ENCODE assay signal across 15 cellular contexts in the genomic region with DNA sequence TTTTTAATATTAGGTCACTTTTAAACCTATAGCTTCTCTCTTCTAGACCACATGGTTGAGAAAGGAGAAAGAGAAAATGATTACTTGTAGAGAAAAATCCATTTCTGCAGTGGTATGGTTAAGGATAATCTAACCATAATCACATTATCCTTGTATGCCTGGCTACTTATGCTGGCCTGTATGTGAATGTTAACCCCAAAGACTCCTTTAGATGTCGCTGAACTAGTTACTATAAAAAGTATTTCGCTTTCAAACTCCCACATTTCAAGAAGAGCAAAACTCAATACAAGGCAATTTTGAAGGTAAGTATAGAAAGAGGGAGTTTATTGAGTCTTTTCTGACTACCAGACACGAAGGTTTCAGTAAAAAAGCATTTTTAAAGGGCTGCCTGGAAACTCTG. TPM values are rescaled to one million over a fixed set of nuclear protein-coding genes. Genes with fewer than 3 reads are reported as not detected.
DNase-seq lines count a peak whose midpoint lies in the region; ATAC-seq, FAIRE-seq and TF ChIP-seq lines count a peak whose summit lies in the region.
"Had no signal": no experiment of that assay in that cellular context is flagged by ENCODE, and none has a peak within 500 bp of the region (broad histone marks: within the 10 kb centered on the region; RNA-seq: fewer than 3 reads in every experiment).

No MANE protein-coding gene starts in this region.

- DNase-seq in CD4-positive, alpha-beta memory T cell, result no peak
- DNase-seq in HFFc6 (no peak), cerebellar cortex (ENCODE audit: low spot score) (peak; percentile 51), urothelium cell line (ENCODE audit: low spot score) (no peak), NCI-H1930 (lab: John Stamatoyannopoulos, UW) (no peak), NCI-H1436 treated with DMSO at 0.1 percent for 48 hours (lab: John Stamatoyannopoulos, UW) (no peak)
- DNase-seq in natural killer cell treated with Interleukin-12 subunit alpha and Interleukin-12 subunit beta and Interleukin-15 and Interleukin-18, amount 100 ng/mL, for 72 hours (ENCODE audit: low spot score), result no peak
- no peak for DNase-seq in activated CD4-positive, CD25-positive, alpha-beta regulatory T cell (lab: John Stamatoyannopoulos, UW)
- DNase-seq: activated CD4-positive, alpha-beta T cell treated with anti-CD3 and anti-CD28 coated beads, Interleukin-2, amount 50 U/mL, for 48 hours; DMS 273 treated with DMSO at 0.1 percent for 48 hours; NCI-H2171 had no signal

- intact Hi-C loops in CD4-positive, alpha-beta memory T cell (cut with micrococcal nuclease), result no loop called here

- H3K9me3 ChIP-seq in CD4-positive, alpha-beta memory T cell (ENCODE audit: control insufficient read depth in 1 of 2, low read length in 2 of 2), result no peaks in the 10 kb centered on the region
- H3K9me3 ChIP-seq: ascending aorta had no signal

- H3K27me3 ChIP-seq in CD4-positive, alpha-beta memory T cell (ENCODE audit: insufficient read depth, low read length), result no peaks in the 10 kb centered on the region
- H3K27me3 ChIP-seq: ascending aorta had no signal

- peaks cover 48 to 81% (median 69%) of the 10 kb centered on the region in 4 donors for H3K4me1 Mint-ChIP-seq in CD4-positive, alpha-beta memory T cell
- H3K4me1 Mint-ChIP-seq in HFFc6 (ENCODE audit: low read depth), result peaks cover 68% of the 10 kb centered on the region
- H3K4me1 Mint-ChIP-seq in natural killer cell treated with Interleukin-12 subunit alpha and Interleukin-12 subunit beta and Interleukin-15 and Interleukin-18, amount 100 ng/mL, for 72 hours (ENCODE audit: low read depth in 2 of 2), result peaks cover 28 to 34% of the 10 kb centered on the region in 2 donors

- peaks cover 60% of the 10 kb centered on the region for H3K4me1 ChIP-seq in CD4-positive, alpha-beta memory T cell (ENCODE audit: insufficient read depth, low read length)

- H3K4me3 Mint-ChIP-seq in CD4-positive, alpha-beta memory T cell, result peak overlapping the region in 7 of 8 donors; percentile 50 to 97 (median 94)
- peak overlapping the region; percentile 98; the same call in 1 of the 2 replicates for H3K4me3 Mint-ChIP-seq in HFFc6
- peak overlapping the region; percentile 94 for H3K4me3 Mint-ChIP-seq in natural killer cell treated with Interleukin-12 subunit alpha and Interleukin-12 subunit beta and Interleukin-15 and Interleukin-18, amount 100 ng/mL, for 72 hours

- no peaks in the 10 kb centered on the region for H3K9me3 Mint-ChIP-seq in CD4-positive, alpha-beta memory T cell
- no peaks in the 10 kb centered on the region for H3K9me3 Mint-ChIP-seq in HFFc6
- no peaks in the 10 kb centered on the region for H3K9me3 Mint-ChIP-seq in natural killer cell treated with Interleukin-12 subunit alpha and Interleukin-12 subunit beta and Interleukin-15 and Interleukin-18, amount 100 ng/mL, for 72 hours

- CTCF ChIA-PET in CD4-positive, alpha-beta memory T cell (lab: Charles Lee; ENCODE audit: partially characterized antibody), result interaction anchor here (1.4 to 7.6 kb wide), 6 partner anchors 11 to 187 kb away, joined by 3 to 89 read pairs (median 14); a partner anchor contains a TSS

- no peak overlapping the region for H3K27ac ChIP-seq in CD4-positive, alpha-beta memory T cell (ENCODE audit: low read depth, low read length)
- H3K27ac ChIP-seq: ascending aorta, epithelial cell of prostate had no signal

- POLR2A ChIA-PET in CD4-positive, alpha-beta memory T cell (lab: Charles Lee; ENCODE audit: partially characterized antibody), result interaction anchor here (2.7 to 3.5 kb wide), 2 partner anchors 161 to 187 kb away, joined by 18 to 40 read pairs; a partner anchor contains a TSS

- no peak for TF ChIP-seq CTCF in HFFc6 (IDR thresholded peaks at IDR 0.05)

- no peaks in the 10 kb centered on the region for H3K27me3 Mint-ChIP-seq in CD4-positive, alpha-beta memory T cell
- no peaks in the 10 kb centered on the region; the same call in none of the 2 replicates for H3K27me3 Mint-ChIP-seq in HFFc6 (ENCODE audit: insufficient read depth)
- H3K27me3 Mint-ChIP-seq in natural killer cell treated with Interleukin-12 subunit alpha and Interleukin-12 subunit beta and Interleukin-15 and Interleukin-18, amount 100 ng/mL, for 72 hours, result peaks cover 0 to 3% of the 10 kb centered on the region in 2 donors

- H3K36me3 ChIP-seq in CD4-positive, alpha-beta memory T cell (ENCODE audit: insufficient read depth, low read length), result no peaks in the 10 kb centered on the region
- H3K36me3 ChIP-seq: ascending aorta had no signal

- peak overlapping the region in 2 of 7 donors; percentile 7 to 87 for H3K27ac Mint-ChIP-seq in CD4-positive, alpha-beta memory T cell
- peak overlapping the region; percentile 24; the same call in 1 of the 2 replicates for H3K27ac Mint-ChIP-seq in HFFc6
- H3K27ac Mint-ChIP-seq in natural killer cell treated with Interleukin-12 subunit alpha and Interleukin-12 subunit beta and Interleukin-15 and Interleukin-18, amount 100 ng/mL, for 72 hours, result peak overlapping the region in 1 of 2 donors; percentile 11

- H3K36me3 Mint-ChIP-seq in CD4-positive, alpha-beta memory T cell, result peaks cover 5 to 6% of the 10 kb centered on the region in 2 donors
- H3K36me3 Mint-ChIP-seq in HFFc6 (ENCODE audit: low read depth), result peaks cover 3% of the 10 kb centered on the region; the same call in 1 of the 2 replicates
- H3K36me3 Mint-ChIP-seq in natural killer cell treated with Interleukin-12 subunit alpha and Interleukin-12 subunit beta and Interleukin-15 and Interleukin-18, amount 100 ng/mL, for 72 hours, result no peaks in the 10 kb centered on the region

- ATAC-seq in natural killer cell treated with Interleukin-12 subunit alpha and Interleukin-12 subunit beta and Interleukin-15 and Interleukin-18, amount 100 ng/mL, for 72 hours, result no peak
- ATAC-seq: left lobe of liver, Right ventricle myocardium inferior had no signal

- H3K4me3 ChIP-seq in CD4-positive, alpha-beta memory T cell (ENCODE audit: low read length in 2 of 2), result no peak overlapping the region

- no peak for FAIRE-seq in urothelium cell line (lab: Jason Lieb, UNC)

RNA-seq across cellular contexts. Expression of a gene that starts 2.2 kb away (rescaled TPM):
- total RNA-seq in CD4-positive, alpha-beta memory T cell, result 10 to 100 TPM in 1 of 2 experiments, 1 to 10 TPM in 1; 8.9 to 11.6 TPM
- polyA plus RNA-seq in CD4-positive, alpha-beta memory T cell, result 10 to 100 TPM in 1 of 2 donors, 1 to 10 TPM in 1; 6.8 to 15.3 TPM
- total RNA-seq in HFFc6 (2021; fragmentation: NEBNext Ultra II Directional; extraction: Animal tissue kit (Norgen Biotek cat#: 25700)), result 1 to 10 TPM; 6.4 to 9.6 (median 7.4) TPM
- 1 to 10 TPM; 4.0 to 5.3 TPM for total RNA-seq in natural killer cell treated with Interleukin-12 subunit alpha and Interleukin-12 subunit beta and Interleukin-15 and Interleukin-18, amount 100 ng/mL, for 72 hours

RNA-seq across cellular contexts. Expression of a gene that starts 42.9 kb away (rescaled TPM):
- not detected for total RNA-seq in CD4-positive, alpha-beta memory T cell
- polyA plus RNA-seq in CD4-positive, alpha-beta memory T cell, result not detected
- 10 to 100 TPM in 5 of 6 experiments, 1 to 10 TPM in 1; 9.7 to 15.4 (median 11.8) TPM for total RNA-seq in HFFc6 (2021; fragmentation: NEBNext Ultra II Directional; extraction: Animal tissue kit (Norgen Biotek cat#: 25700))
- total RNA-seq in natural killer cell treated with Interleukin-12 subunit alpha and Interleukin-12 subunit beta and Interleukin-15 and Interleukin-18, amount 100 ng/mL, for 72 hours, result not detected

Comparison
In these comparisons a context has a peak if more than half of its experiments do, and no peak if none do; other contexts are left out.
1. RNA of a gene that starts 42.9 kb away (total RNA-seq): 9.7 to 15.4 TPM in HFFc6; not detected in CD4-positive, alpha-beta memory T cell and not detected in natural killer cell treated with Interleukin-12 subunit alpha and Interleukin-12 subunit beta and Interleukin-15 and Interleukin-18, amount 100 ng/mL, for 72 hours; every median in the first group is over 4 times any median in the second.
2. Peak in every context shown above with its lines, with median percentiles within 50 percentile points of each other: H3K4me3 Mint-ChIP-seq.